Comparison of ENCODE assay signal across 10 cellular contexts in genomic region chr16:89696598-89697128, GRCh38. TPM values are rescaled to one million over a fixed set of nuclear protein-coding genes. Genes with fewer than 3 reads are reported as not detected.
DNase-seq lines count a peak whose midpoint lies in the region; ATAC-seq, FAIRE-seq and TF ChIP-seq lines count a peak whose summit lies in the region.
"Had no signal": no experiment of that assay in that cellular context is flagged by ENCODE, and none has a peak within 500 bp of the region (broad histone marks: within the 10 kb centered on the region; RNA-seq: fewer than 3 reads in every experiment).

No MANE protein-coding gene starts in this region.

- no TSS peak for BruUV-seq in GM12878 (replicated peaks; lab: Mats Ljungman, UMichigan)

- in situ Hi-C loops in GM12878 (cut with MboI), result no loop called here

- peak; percentile 38 for FAIRE-seq in GM12878 (lab: Jason Lieb, UNC)

- H3K9me3 ChIP-seq in GM12878 (replicated peaks; ENCODE audit: control insufficient read depth, insufficient read depth, low read length), result no peaks in the 10 kb centered on the region
- no peaks in the 10 kb centered on the region for H3K9me3 ChIP-seq in suprapubic skin

- TF ChIP-seq RAD21 in GM12878 (IDR thresholded peaks at IDR 0.05; ENCODE audit: insufficient read depth, low read depth, low read length), result no peak

- POLR2A ChIA-PET in GM12878 (lab: Charles Lee), result interaction anchor here (1.4 to 1.5 kb wide), 2 partner anchors 8 to 10 kb away, joined by 3 to 4 read pairs; partner anchors contain the start of gene CDK10

- H3K27me3 ChIP-seq in GM12878 (replicated peaks in 1 of 2; ENCODE audit: control insufficient read depth in 2 of 2, insufficient read depth in 2 of 2, low read length in 1 of 2) (no peaks in the 10 kb centered on the region), suprapubic skin (no peaks in the 10 kb centered on the region)

- no peaks in the 10 kb centered on the region for H3K79me2 ChIP-seq in GM12878 (ENCODE audit: control insufficient read depth, insufficient read depth, low read length)

- TF ChIP-seq EP300 in GM12878 (IDR thresholded peaks at IDR 0.05; ENCODE audit: borderline replicate concordance in 1 of 2, control insufficient read depth in 1 of 2, low read depth in 2 of 2, low read length in 2 of 2) (no peak), suprapubic skin (IDR thresholded peaks at IDR 0.05) (no peak)

- RAD21 ChIA-PET in GM12878 (lab: Charles Lee; ENCODE audit: unreplicated experiment), result no interaction called here

- CTCF ChIA-PET in GM12878 (lab: Yijun Ruan, JAX), result interaction anchor here (0.8 to 1.2 kb wide), 2 partner anchors 38 to 97 kb away, joined by 3 read pairs; no protein-coding TSS in a partner anchor

- H3K4me3 ChIP-seq in GM12878 (no peak overlapping the region), suprapubic skin (no peak overlapping the region)

- H4K20me1 ChIP-seq in GM12878 (ENCODE audit: control insufficient read depth, insufficient read depth), result no peaks in the 10 kb centered on the region; the same call in 1 of the 2 replicates

- DNase-seq in 8988T (peak; percentile 61), GM19238 (ENCODE audit: insufficient read length, low spot score) (peak; percentile 57), GM12878 (ENCODE audit: low read depth, low spot score) (no peak), suprapubic skin (ENCODE audit: low spot score in 2 of 2) (no peak), T-helper 9 cell (no peak), ecto neural progenitor cell (ENCODE audit: low spot score) (no peak)
- DNase-seq: activated naive CD4-positive, alpha-beta T cell; naive thymus-derived CD4-positive, alpha-beta T cell; NCI-H748 treated with DMSO at 0.1 percent for 48 hours had no signal

- peaks cover 19% of the 10 kb centered on the region for H3K4me1 ChIP-seq in GM12878 (ENCODE audit: control insufficient read depth, insufficient read depth, low read length)
- peaks cover 23% of the 10 kb centered on the region for H3K4me1 ChIP-seq in suprapubic skin

- TF ChIP-seq CTCF in GM12878 (IDR thresholded peaks at IDR 0.05 in 2 of 3, conservative IDR thresholded peaks at IDR 0.05 in 1 of 3; ENCODE audit: control insufficient read depth in 2 of 3, extremely low read depth in 1 of 3, insufficient read depth in 1 of 3, low read depth in 3 of 3, low read length in 3 of 3) (no peak), suprapubic skin (IDR thresholded peaks at IDR 0.05) (no peak)

- ATAC-seq in GM12878, result peak; percentile 15
- ATAC-seq: naive thymus-derived CD4-positive, alpha-beta T cell had no signal

- peaks cover 0 to 12% of the 10 kb centered on the region in 2 experiments; a peak in 3 of 4 replicates for H3K36me3 ChIP-seq in GM12878 (ENCODE audit: control insufficient read depth in 2 of 2, insufficient read depth in 2 of 2, low read length in 1 of 2)
- peaks cover 59% of the 10 kb centered on the region for H3K36me3 ChIP-seq in suprapubic skin

- TF ChIP-seq POLR2A in GM12878 (IDR thresholded peaks at IDR 0.05; ENCODE audit: low read depth, low read length) (peak; percentile 52), suprapubic skin (IDR thresholded peaks at IDR 0.05) (no peak)

- intact Hi-C loops in GM12878 (cut with micrococcal nuclease; ENCODE audit: unreplicated experiment), result no loop called here

- SMC1A ChIA-PET in GM12878 (lab: Charles Lee; ENCODE audit: uncharacterized antibody, unreplicated experiment), result no interaction called here

- H2AFZ ChIP-seq in GM12878 (ENCODE audit: control insufficient read depth, low read depth, low read length), result no peak overlapping the region

- 24% methylated on average over 22 of the region's 22 CpGs for WGBS in GM12878 (ENCODE audit: insufficient coverage, insufficient replicate concordance, low lambda C conversion rate, missing lambda C conversion rate)
- WGBS in suprapubic skin, result 71% methylated on average over 8 of the region's 22 CpGs

- peak overlapping the region; percentile 27; the same call in 1 of the 2 replicates for H3K4me2 ChIP-seq in GM12878 (ENCODE audit: control insufficient read depth, insufficient read depth)

- no peak overlapping the region for H3K9ac ChIP-seq in GM12878 (ENCODE audit: control insufficient read depth, insufficient read depth, low read length)

- H3K27ac ChIP-seq in GM12878 (ENCODE audit: control insufficient read depth, insufficient read depth), result no peak overlapping the region
- no peak overlapping the region for H3K27ac ChIP-seq in suprapubic skin
- H3K27ac ChIP-seq: C4-2B had no signal

RNA-seq across cellular contexts. Expression of gene SPATA2L, which starts 4.8 kb away (rescaled TPM):
- 13.1 and 19.3 TPM in 2 replicates for total RNA-seq in GM12878 (2013; cell fraction: nucleolus; rRNA removed)
- 4.9 and 6.9 TPM in 2 replicates for total RNA-seq in GM12878 (2014; rRNA removed)
- total RNA-seq in GM12878 (2014; rRNA removed; fragmentation: Illumina TruSeq; extraction: Trizol), result 0.78 and 1.0 TPM in 2 replicates
- total RNA-seq in GM12878 (2021), result 6.9 and 7.8 TPM in 2 replicates
- polyA plus RNA-seq in GM12878 (2011; ENCODE audit: low read depth), result 0.71 TPM
- polyA plus RNA-seq in GM12878 (2011; rRNA removed), result 1.2 and 2.3 TPM in 2 replicates
- 4.6 and 6.8 TPM in 2 replicates for polyA plus RNA-seq in GM12878 (2011; cell fraction: cytosol; rRNA removed)
- polyA plus RNA-seq in GM12878 (2011; cell fraction: nucleus; rRNA removed), result 12.6 and 15.8 TPM in 2 replicates
- polyA plus RNA-seq in GM12878 (2012), result 5.0 and 6.2 TPM in 2 replicates
- 0.24 TPM in 1 of 2 replicates, not detected in the other for polyA plus RNA-seq in GM12878 (2014; fragmentation: Illumina TruSeq; extraction: Trizol)
- polyA plus RNA-seq in GM12878 (2014; fragmentation: Nextera tagmentation; extraction: Ambion mirVana), result under 1 TPM in 1 of 2 experiments, not detected in 1; 0.20 TPM
- 4.7 and 6.0 TPM in 2 replicates for polyA plus RNA-seq in GM12878 (2014; rRNA removed)
- polyA plus RNA-seq in GM12878 (2016; fragmentation: Nextera tagmentation; extraction: Ambion mirVana), result 1 to 10 TPM; 3.9 to 5.9 TPM
- polyA minus RNA-seq in GM12878 (2011; rRNA and poly(A)+ RNA removed), result 0.73 and 3.6 TPM in 2 replicates
- 3.3 and 3.7 TPM in 2 replicates for polyA minus RNA-seq in GM12878 (2011; cell fraction: cytosol; rRNA and poly(A)+ RNA removed)
- 4.5 and 8.3 TPM in 2 replicates for polyA minus RNA-seq in GM12878 (2011; cell fraction: nucleus; rRNA and poly(A)+ RNA removed)
- 10 to 100 TPM; 14.1 to 32.3 (median 21.5) TPM for total RNA-seq in suprapubic skin

RNA-seq across cellular contexts. Expression of gene CDK10, which starts 10.2 kb away (rescaled TPM):
- 80.3 and 89.1 TPM in 2 replicates for total RNA-seq in GM12878 (2013; cell fraction: nucleolus; rRNA removed)
- total RNA-seq in GM12878 (2014; rRNA removed) (31.8 and 41.9 TPM in 2 replicates), GM12878 (2014; rRNA removed; fragmentation: Illumina TruSeq; extraction: Trizol) (20.8 and 23.5 TPM in 2 replicates), GM12878 (2021) (45.3 and 58.7 TPM in 2 replicates), suprapubic skin (100 to 1,000 TPM in 1 of 4 donors, 10 to 100 TPM in 3; 42.8 to 118 (median 55.0) TPM)
- 15.0 TPM for polyA plus RNA-seq in GM12878 (2011; ENCODE audit: low read depth)
- polyA plus RNA-seq in GM12878 (2011; rRNA removed) (22.1 and 30.1 TPM in 2 replicates), GM12878 (2014; fragmentation: Illumina TruSeq; extraction: Trizol) (12.1 and 26.5 TPM in 2 replicates), GM12878 (2014; fragmentation: Nextera tagmentation; extraction: Ambion mirVana) (1 to 10 TPM; 1.5 to 2.5 TPM), GM12878 (2014; rRNA removed) (56.8 and 58.6 TPM in 2 replicates), GM12878 (2016; fragmentation: Nextera tagmentation; extraction: Ambion mirVana) (10 to 100 TPM; 54.1 to 55.6 TPM)
- polyA plus RNA-seq in GM12878 (2011; cell fraction: cytosol; rRNA removed), result 29.8 and 38.2 TPM in 2 replicates
- polyA plus RNA-seq in GM12878 (2011; cell fraction: nucleus; rRNA removed), result 306 and 334 TPM in 2 replicates
- 38.8 and 67.0 TPM in 2 replicates for polyA plus RNA-seq in GM12878 (2012)
- polyA minus RNA-seq in GM12878 (2011; rRNA and poly(A)+ RNA removed), result 15.4 and 20.6 TPM in 2 replicates
- 6.1 and 9.0 TPM in 2 replicates for polyA minus RNA-seq in GM12878 (2011; cell fraction: cytosol; rRNA and poly(A)+ RNA removed)
- polyA minus RNA-seq in GM12878 (2011; cell fraction: nucleus; rRNA and poly(A)+ RNA removed), result 22.2 and 33.6 TPM in 2 replicates

RNA-seq across cellular contexts. Expression of gene VPS9D1, which starts 24.0 kb away (rescaled TPM):
- 1.4 and 1.6 TPM in 2 replicates for total RNA-seq in GM12878 (2013; cell fraction: nucleolus; rRNA removed)
- 1.2 and 1.4 TPM in 2 replicates for total RNA-seq in GM12878 (2014; rRNA removed)
- 0.64 and 1.0 TPM in 2 replicates for total RNA-seq in GM12878 (2014; rRNA removed; fragmentation: Illumina TruSeq; extraction: Trizol)
- 2.7 and 3.0 TPM in 2 replicates for total RNA-seq in GM12878 (2021)
- 1.1 TPM for polyA plus RNA-seq in GM12878 (2011; ENCODE audit: low read depth)
- polyA plus RNA-seq in GM12878 (2011; rRNA removed), result 0.35 and 0.65 TPM in 2 replicates
- 0.94 and 1.7 TPM in 2 replicates for polyA plus RNA-seq in GM12878 (2011; cell fraction: cytosol; rRNA removed)
- polyA plus RNA-seq in GM12878 (2011; cell fraction: nucleus; rRNA removed), result 6.4 and 8.4 TPM in 2 replicates
- polyA plus RNA-seq in GM12878 (2012), result 3.2 and 3.3 TPM in 2 replicates
- polyA plus RNA-seq in GM12878 (2014; fragmentation: Illumina TruSeq; extraction: Trizol), result 0.06 and 1.0 TPM in 2 replicates
- 1 to 10 TPM in 1 of 2 experiments, under 1 TPM in 1; 0.85 to 1.1 TPM for polyA plus RNA-seq in GM12878 (2014; fragmentation: Nextera tagmentation; extraction: Ambion mirVana)
- 2.8 and 4.2 TPM in 2 replicates for polyA plus RNA-seq in GM12878 (2014; rRNA removed)
- 1 to 10 TPM; 1.0 to 1.5 TPM for polyA plus RNA-seq in GM12878 (2016; fragmentation: Nextera tagmentation; extraction: Ambion mirVana)
- polyA minus RNA-seq in GM12878 (2011; rRNA and poly(A)+ RNA removed), result 0.51 and 0.82 TPM in 2 replicates
- 0.83 and 1.3 TPM in 2 replicates for polyA minus RNA-seq in GM12878 (2011; cell fraction: cytosol; rRNA and poly(A)+ RNA removed)
- 0.48 and 1.4 TPM in 2 replicates for polyA minus RNA-seq in GM12878 (2011; cell fraction: nucleus; rRNA and poly(A)+ RNA removed)
- 10 to 100 TPM in 3 of 4 donors, 1 to 10 TPM in 1; 9.1 to 13.5 (median 10.2) TPM for total RNA-seq in suprapubic skin

RNA-seq across cellular contexts. Expression of gene ZNF276, which starts 24.7 kb away (rescaled TPM):
- total RNA-seq in GM12878 (2013; cell fraction: nucleolus; rRNA removed), result 46.3 and 58.8 TPM in 2 replicates
- total RNA-seq in GM12878 (2014; rRNA removed) (14.2 and 15.5 TPM in 2 replicates), GM12878 (2014; rRNA removed; fragmentation: Illumina TruSeq; extraction: Trizol) (6.8 and 11.6 TPM in 2 replicates), GM12878 (2021) (18.5 and 22.3 TPM in 2 replicates), suprapubic skin (100 to 1,000 TPM in 1 of 4 donors, 10 to 100 TPM in 3; 39.8 to 106 (median 46.0) TPM)
- polyA plus RNA-seq in GM12878 (2011; ENCODE audit: low read depth), result 6.4 TPM
- polyA plus RNA-seq in GM12878 (2011; rRNA removed) (6.0 and 9.4 TPM in 2 replicates), GM12878 (2014; fragmentation: Illumina TruSeq; extraction: Trizol) (5.9 and 10.3 TPM in 2 replicates), GM12878 (2014; fragmentation: Nextera tagmentation; extraction: Ambion mirVana) (under 1 TPM; 0.27 to 0.93 TPM), GM12878 (2014; rRNA removed) (22.7 and 27.1 TPM in 2 replicates), GM12878 (2016; fragmentation: Nextera tagmentation; extraction: Ambion mirVana) (1 to 10 TPM; 8.0 TPM)
- polyA plus RNA-seq in GM12878 (2011; cell fraction: cytosol; rRNA removed), result 10.4 and 17.5 TPM in 2 replicates
- polyA plus RNA-seq in GM12878 (2011; cell fraction: nucleus; rRNA removed), result 113 and 164 TPM in 2 replicates
- polyA plus RNA-seq in GM12878 (2012), result 17.1 and 19.2 TPM in 2 replicates
- polyA minus RNA-seq in GM12878 (2011; rRNA and poly(A)+ RNA removed), result 6.9 and 11.5 TPM in 2 replicates
- 3.3 and 5.6 TPM in 2 replicates for polyA minus RNA-seq in GM12878 (2011; cell fraction: cytosol; rRNA and poly(A)+ RNA removed)
- 10.9 and 17.5 TPM in 2 replicates for polyA minus RNA-seq in GM12878 (2011; cell fraction: nucleus; rRNA and poly(A)+ RNA removed)

RNA-seq across cellular contexts. Expression of gene SPATA33, which starts 39.0 kb away (rescaled TPM):
- total RNA-seq in GM12878 (2013; cell fraction: nucleolus; rRNA removed), result 7.8 and 9.2 TPM in 2 replicates
- 5.1 and 6.9 TPM in 2 replicates for total RNA-seq in GM12878 (2014; rRNA removed)
- 5.6 and 7.1 TPM in 2 replicates for total RNA-seq in GM12878 (2014; rRNA removed; fragmentation: Illumina TruSeq; extraction: Trizol)
- 11.1 and 12.1 TPM in 2 replicates for total RNA-seq in GM12878 (2021)
- polyA plus RNA-seq in GM12878 (2011; ENCODE audit: low read depth), result 1.7 TPM
- polyA plus RNA-seq in GM12878 (2011; rRNA removed), result 2.4 and 3.4 TPM in 2 replicates
- polyA plus RNA-seq in GM12878 (2011; cell fraction: cytosol; rRNA removed), result 3.1 and 3.8 TPM in 2 replicates
- 7.6 and 9.4 TPM in 2 replicates for polyA plus RNA-seq in GM12878 (2011; cell fraction: nucleus; rRNA removed)
- 2.9 and 6.0 TPM in 2 replicates for polyA plus RNA-seq in GM12878 (2012)
- polyA plus RNA-seq in GM12878 (2014; fragmentation: Illumina TruSeq; extraction: Trizol), result 4.9 and 8.3 TPM in 2 replicates
- polyA plus RNA-seq in GM12878 (2014; fragmentation: Nextera tagmentation; extraction: Ambion mirVana), result 1 to 10 TPM; 1.1 to 2.9 TPM
- 8.1 and 10.9 TPM in 2 replicates for polyA plus RNA-seq in GM12878 (2014; rRNA removed)
- polyA plus RNA-seq in GM12878 (2016; fragmentation: Nextera tagmentation; extraction: Ambion mirVana), result 10 to 100 TPM; 15.7 to 15.8 TPM
- polyA minus RNA-seq in GM12878 (2011; rRNA and poly(A)+ RNA removed), result 2.6 and 3.4 TPM in 2 replicates
- polyA minus RNA-seq in GM12878 (2011; cell fraction: cytosol; rRNA and poly(A)+ RNA removed), result 0.94 and 2.3 TPM in 2 replicates
- polyA minus RNA-seq in GM12878 (2011; cell fraction: nucleus; rRNA and poly(A)+ RNA removed), result 2.2 and 4.1 TPM in 2 replicates
- total RNA-seq in suprapubic skin, result 1 to 10 TPM; 3.2 to 9.7 (median 4.4) TPM

Comparison
In these comparisons a context has a peak if more than half of its experiments do, and no peak if none do; other contexts are left out.
1. DNase-seq: peak in 8988T (single experiment) and GM19238 (single experiment); none in GM12878 (single experiment), suprapubic skin (0 of 2), T-helper 9 cell (single experiment) and ecto neural progenitor cell (single experiment).